8 cellular contexts compared by ENCODE assay signal in genomic region chr15:71443538-71443937, GRCh38.
DNase-seq lines count a peak whose midpoint lies in the region; ATAC-seq and TF ChIP-seq lines count a peak whose summit lies in the region.

No MANE protein-coding gene starts in this region.

- H4K8ac ChIP-seq in trophoblast cell (ENCODE audit: low read depth, low read length), result no peak overlapping the region

- ATAC-seq in activated CD4-positive, CD25-positive, alpha-beta regulatory T cell treated with anti-CD3 and anti-CD28 coated beads, Interleukin-2, amount 50 U/mL, for 24 hours, result no peak
- ATAC-seq in activated CD8-positive, alpha-beta T cell treated with anti-CD3 and anti-CD28 coated beads for 36 hours, result no peak
- ATAC-seq in HG03159 (IDR thresholded peaks at IDR 0.05; ENCODE audit: unreplicated experiment), result no peak

- H3K27ac ChIP-seq in trophoblast cell (ENCODE audit: low read depth, low read length), result no peak overlapping the region

- H3K4ac ChIP-seq in trophoblast cell (ENCODE audit: low read depth, low read length), result no peak overlapping the region

- H2BK5ac ChIP-seq in trophoblast cell (ENCODE audit: low read depth, low read length, poor library complexity), result no peak overlapping the region

- H3K27me3 Mint-ChIP-seq in activated CD8-positive, alpha-beta T cell treated with anti-CD3 and anti-CD28 coated beads for 36 hours, result peaks cover 10% of the 10 kb centered on the region

- no peak overlapping the region for H3K18ac ChIP-seq in trophoblast cell (ENCODE audit: low read length)

- DNase-seq in activated CD4-positive, CD25-positive, alpha-beta regulatory T cell treated with anti-CD3 and anti-CD28 coated beads, Interleukin-2, amount 50 U/mL, for 16 hours (ENCODE audit: low read depth, low spot score), result peak; percentile 2
- DNase-seq in NCI-H2227 (lab: John Stamatoyannopoulos, UW; ENCODE audit: unreplicated experiment) (peak; percentile 44), fibroblast of mammary gland (ENCODE audit: low read depth) (peak; percentile 60), trophoblast cell (peak; percentile 25 to 86), NCI-H2107 treated with DMSO at 0.1 percent for 48 hours (lab: John Stamatoyannopoulos, UW; ENCODE audit: unreplicated experiment) (no peak)
- peak; percentile 58 for DNase-seq in activated CD8-positive, alpha-beta T cell treated with anti-CD3 and anti-CD28 coated beads for 36 hours

- WGBS in trophoblast cell (ENCODE audit: extremely low coverage, insufficient coverage, insufficient read length), result no CpG with 5 or more reads among the region's 4 CpGs

- H4K12ac ChIP-seq in trophoblast cell (ENCODE audit: low read depth, low read length), result no peak overlapping the region

- no peak overlapping the region for H3K4me2 ChIP-seq in trophoblast cell (ENCODE audit: low read length)

- no peak overlapping the region for H2BK120ac ChIP-seq in trophoblast cell (ENCODE audit: insufficient read depth, low read length, poor library complexity)

- H3K9me3 ChIP-seq in trophoblast cell (ENCODE audit: insufficient read depth, low read depth, low read length), result no peaks in the 10 kb centered on the region

- H3K4me3 ChIP-seq in fibroblast of mammary gland (ENCODE audit: control insufficient read depth, low read depth, low read length), result no peak overlapping the region
- H3K4me3 ChIP-seq in trophoblast cell (ENCODE audit: low read depth, low read length), result no peak overlapping the region

- intact Hi-C loops in activated CD8-positive, alpha-beta T cell treated with anti-CD3 and anti-CD28 coated beads for 36 hours (cut with micrococcal nuclease), result loop anchor here (5.0 to 10.0 kb wide), 3 partner anchors 56 to 331 kb away; no protein-coding TSS in a partner anchor

- H3K9me3 Mint-ChIP-seq in activated CD8-positive, alpha-beta T cell treated with anti-CD3 and anti-CD28 coated beads for 36 hours, result no peaks in the 10 kb centered on the region

- CTCF ChIA-PET in activated CD8-positive, alpha-beta T cell treated with anti-CD3 and anti-CD28 coated beads for 36 hours (lab: Charles Lee), result interaction anchor here (0.8 to 1.9 kb wide), 7 partner anchors 9 to 330 kb away, joined by 3 to 7 read pairs (median 3); no protein-coding TSS in a partner anchor

- no peaks in the 10 kb centered on the region for H3K4me1 Mint-ChIP-seq in activated CD8-positive, alpha-beta T cell treated with anti-CD3 and anti-CD28 coated beads for 36 hours (ENCODE audit: low read depth)

- no peak overlapping the region for H3K23ac ChIP-seq in trophoblast cell (ENCODE audit: low read length)

- POLR2A ChIA-PET in activated CD8-positive, alpha-beta T cell treated with anti-CD3 and anti-CD28 coated beads for 36 hours (lab: Charles Lee), result no interaction called here

- no peaks in the 10 kb centered on the region for H3K79me2 ChIP-seq in trophoblast cell (ENCODE audit: control insufficient read depth, insufficient read depth, low read length, poor library complexity)

- H3K27me3 ChIP-seq in trophoblast cell (ENCODE audit: insufficient read depth, low read length), result no peaks in the 10 kb centered on the region

- no peak overlapping the region for H3K4me3 Mint-ChIP-seq in activated CD8-positive, alpha-beta T cell treated with anti-CD3 and anti-CD28 coated beads for 36 hours

- H2BK12ac ChIP-seq in trophoblast cell (ENCODE audit: low read length), result no peak overlapping the region

- H3K36me3 ChIP-seq in trophoblast cell (ENCODE audit: control insufficient read depth in 1 of 2, insufficient read depth in 2 of 2, low read length in 2 of 2), result no peaks in the 10 kb centered on the region

- no peak overlapping the region for H2AK5ac ChIP-seq in trophoblast cell (ENCODE audit: low read length)

- H3K36me3 Mint-ChIP-seq in activated CD8-positive, alpha-beta T cell treated with anti-CD3 and anti-CD28 coated beads for 36 hours (ENCODE audit: low read depth), result no peaks in the 10 kb centered on the region

- no peak overlapping the region for H3K27ac Mint-ChIP-seq in activated CD8-positive, alpha-beta T cell treated with anti-CD3 and anti-CD28 coated beads for 36 hours

- no peaks in the 10 kb centered on the region for H3K79me1 ChIP-seq in trophoblast cell (ENCODE audit: low read length)

- no peak overlapping the region for H3K14ac ChIP-seq in trophoblast cell (ENCODE audit: low read length)

- H3K4me1 ChIP-seq in trophoblast cell (ENCODE audit: control insufficient read depth in 1 of 2, insufficient read depth in 2 of 2, low read length in 2 of 2), result peaks cover 4% of the 10 kb centered on the region in 2 experiments

- H2AFZ ChIP-seq in trophoblast cell (ENCODE audit: insufficient read depth, low read length, poor library complexity), result no peak overlapping the region

- TF ChIP-seq CTCF in activated CD8-positive, alpha-beta T cell treated with anti-CD3 and anti-CD28 coated beads for 36 hours (IDR thresholded peaks at IDR 0.05), result peak; percentile 88
- peak; percentile 90 for TF ChIP-seq CTCF in fibroblast of mammary gland (conservative IDR thresholded peaks at IDR 0.05; ENCODE audit: control insufficient read depth, insufficient read depth, low read depth, low read length)

- H3K9ac ChIP-seq in trophoblast cell (ENCODE audit: low read length), result no peak overlapping the region

- H4K91ac ChIP-seq in trophoblast cell (ENCODE audit: low read depth, low read length), result no peak overlapping the region
